In the genomic region with DNA sequence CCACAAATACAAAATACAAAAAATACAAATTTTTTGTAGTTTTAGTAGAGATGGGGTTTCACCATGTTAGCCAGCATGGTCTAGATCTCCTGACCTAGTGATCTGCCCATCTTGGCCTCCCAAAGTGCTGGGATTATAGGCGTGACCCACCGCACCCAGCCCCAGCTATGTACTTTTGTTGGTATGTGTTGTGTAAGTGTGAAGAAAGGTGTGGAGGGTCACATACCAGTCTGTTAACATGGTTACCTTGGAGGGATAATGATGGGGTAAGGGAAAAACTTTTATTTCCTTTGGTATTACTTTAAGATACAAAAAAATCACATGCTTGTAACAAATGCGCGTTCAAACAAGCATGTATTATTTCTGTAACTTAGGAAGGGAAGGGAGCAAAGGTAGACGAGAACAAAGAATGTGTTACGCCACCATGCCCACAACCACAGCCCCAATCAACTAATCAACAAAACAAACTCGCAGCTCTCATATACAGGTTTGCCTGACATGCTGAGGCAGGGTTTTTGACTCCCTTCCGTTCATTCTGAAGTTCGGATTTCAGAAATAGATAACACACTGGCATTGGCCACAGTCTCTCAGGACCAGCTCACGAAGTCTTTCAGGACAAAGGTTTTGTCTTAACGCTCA, we compare ENCODE assay signal across 1 cellular context.
TF ChIP-seq lines count a peak whose summit lies in the region.

No MANE protein-coding gene starts in this region.

TF ChIP-seq in GM23338, 12 proteins besides CTCF, POLR2A, EP300 and RAD21 (continued from another document):
- TF ChIP-seq, protein P1, sequence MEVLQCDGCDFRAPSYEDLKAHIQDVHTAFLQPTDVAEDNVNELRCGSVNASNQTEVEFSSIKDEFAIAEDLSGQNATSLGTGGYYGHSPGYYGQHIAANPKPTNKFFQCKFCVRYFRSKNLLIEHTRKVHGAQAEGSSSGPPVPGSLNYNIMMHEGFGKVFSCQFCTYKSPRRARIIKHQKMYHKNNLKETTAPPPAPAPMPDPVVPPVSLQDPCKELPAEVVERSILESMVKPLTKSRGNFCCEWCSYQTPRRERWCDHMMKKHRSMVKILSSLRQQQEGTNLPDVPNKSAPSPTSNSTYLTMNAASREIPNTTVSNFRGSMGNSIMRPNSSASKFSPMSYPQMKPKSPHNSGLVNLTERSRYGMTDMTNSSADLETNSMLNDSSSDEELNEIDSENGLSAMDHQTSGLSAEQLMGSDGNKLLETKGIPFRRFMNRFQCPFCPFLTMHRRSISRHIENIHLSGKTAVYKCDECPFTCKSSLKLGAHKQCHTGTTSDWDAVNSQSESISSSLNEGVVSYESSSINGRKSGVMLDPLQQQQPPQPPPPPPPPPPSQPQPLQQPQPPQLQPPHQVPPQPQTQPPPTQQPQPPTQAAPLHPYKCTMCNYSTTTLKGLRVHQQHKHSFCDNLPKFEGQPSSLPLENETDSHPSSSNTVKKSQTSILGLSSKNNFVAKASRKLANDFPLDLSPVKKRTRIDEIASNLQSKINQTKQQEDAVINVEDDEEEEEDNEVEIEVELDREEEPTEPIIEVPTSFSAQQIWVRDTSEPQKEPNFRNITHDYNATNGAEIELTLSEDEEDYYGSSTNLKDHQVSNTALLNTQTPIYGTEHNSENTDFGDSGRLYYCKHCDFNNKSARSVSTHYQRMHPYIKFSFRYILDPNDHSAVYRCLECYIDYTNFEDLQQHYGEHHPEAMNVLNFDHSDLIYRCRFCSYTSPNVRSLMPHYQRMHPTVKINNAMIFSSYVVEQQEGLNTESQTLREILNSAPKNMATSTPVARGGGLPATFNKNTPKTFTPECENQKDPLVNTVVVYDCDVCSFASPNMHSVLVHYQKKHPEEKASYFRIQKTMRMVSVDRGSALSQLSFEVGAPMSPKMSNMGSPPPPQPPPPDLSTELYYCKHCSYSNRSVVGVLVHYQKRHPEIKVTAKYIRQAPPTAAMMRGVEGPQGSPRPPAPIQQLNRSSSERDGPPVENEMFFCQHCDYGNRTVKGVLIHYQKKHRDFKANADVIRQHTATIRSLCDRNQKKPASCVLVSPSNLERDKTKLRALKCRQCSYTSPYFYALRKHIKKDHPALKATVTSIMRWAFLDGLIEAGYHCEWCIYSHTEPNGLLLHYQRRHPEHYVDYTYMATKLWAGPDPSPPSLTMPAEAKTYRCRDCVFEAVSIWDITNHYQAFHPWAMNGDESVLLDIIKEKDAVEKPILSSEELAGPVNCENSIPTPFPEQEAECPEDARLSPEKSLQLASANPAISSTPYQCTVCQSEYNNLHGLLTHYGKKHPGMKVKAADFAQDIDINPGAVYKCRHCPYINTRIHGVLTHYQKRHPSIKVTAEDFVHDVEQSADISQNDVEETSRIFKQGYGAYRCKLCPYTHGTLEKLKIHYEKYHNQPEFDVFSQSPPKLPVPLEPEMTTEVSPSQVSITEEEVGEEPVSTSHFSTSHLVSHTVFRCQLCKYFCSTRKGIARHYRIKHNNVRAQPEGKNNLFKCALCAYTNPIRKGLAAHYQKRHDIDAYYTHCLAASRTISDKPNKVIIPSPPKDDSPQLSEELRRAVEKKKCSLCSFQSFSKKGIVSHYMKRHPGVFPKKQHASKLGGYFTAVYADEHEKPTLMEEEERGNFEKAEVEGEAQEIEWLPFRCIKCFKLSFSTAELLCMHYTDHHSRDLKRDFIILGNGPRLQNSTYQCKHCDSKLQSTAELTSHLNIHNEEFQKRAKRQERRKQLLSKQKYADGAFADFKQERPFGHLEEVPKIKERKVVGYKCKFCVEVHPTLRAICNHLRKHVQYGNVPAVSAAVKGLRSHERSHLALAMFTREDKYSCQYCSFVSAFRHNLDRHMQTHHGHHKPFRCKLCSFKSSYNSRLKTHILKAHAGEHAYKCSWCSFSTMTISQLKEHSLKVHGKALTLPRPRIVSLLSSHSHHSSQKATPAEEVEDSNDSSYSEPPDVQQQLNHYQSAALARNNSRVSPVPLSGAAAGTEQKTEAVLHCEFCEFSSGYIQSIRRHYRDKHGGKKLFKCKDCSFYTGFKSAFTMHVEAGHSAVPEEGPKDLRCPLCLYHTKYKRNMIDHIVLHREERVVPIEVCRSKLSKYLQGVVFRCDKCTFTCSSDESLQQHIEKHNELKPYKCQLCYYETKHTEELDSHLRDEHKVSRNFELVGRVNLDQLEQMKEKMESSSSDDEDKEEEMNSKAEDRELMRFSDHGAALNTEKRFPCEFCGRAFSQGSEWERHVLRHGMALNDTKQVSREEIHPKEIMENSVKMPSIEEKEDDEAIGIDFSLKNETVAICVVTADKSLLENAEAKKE (CRISPR knock-in tag; IDR thresholded peaks at IDR 0.05), result no peak
- TF ChIP-seq, protein P2, sequence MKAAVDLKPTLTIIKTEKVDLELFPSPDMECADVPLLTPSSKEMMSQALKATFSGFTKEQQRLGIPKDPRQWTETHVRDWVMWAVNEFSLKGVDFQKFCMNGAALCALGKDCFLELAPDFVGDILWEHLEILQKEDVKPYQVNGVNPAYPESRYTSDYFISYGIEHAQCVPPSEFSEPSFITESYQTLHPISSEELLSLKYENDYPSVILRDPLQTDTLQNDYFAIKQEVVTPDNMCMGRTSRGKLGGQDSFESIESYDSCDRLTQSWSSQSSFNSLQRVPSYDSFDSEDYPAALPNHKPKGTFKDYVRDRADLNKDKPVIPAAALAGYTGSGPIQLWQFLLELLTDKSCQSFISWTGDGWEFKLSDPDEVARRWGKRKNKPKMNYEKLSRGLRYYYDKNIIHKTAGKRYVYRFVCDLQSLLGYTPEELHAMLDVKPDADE (IDR thresholded peaks at IDR 0.05), result no peak
- no peak for TF ChIP-seq CREB1 (CRISPR knock-in tag; IDR thresholded peaks at IDR 0.05; ENCODE audit: low read depth)
- TF ChIP-seq NANOG (IDR thresholded peaks at IDR 0.05; ENCODE audit: borderline replicate concordance), result no peak
- no peak for TF ChIP-seq EZH2 (IDR thresholded peaks at IDR 0.05; ENCODE audit: low read depth, unreplicated experiment)
- no peak for TF ChIP-seq STAT1 (IDR thresholded peaks at IDR 0.05; ENCODE audit: unreplicated experiment)
- TF ChIP-seq, protein P3, sequence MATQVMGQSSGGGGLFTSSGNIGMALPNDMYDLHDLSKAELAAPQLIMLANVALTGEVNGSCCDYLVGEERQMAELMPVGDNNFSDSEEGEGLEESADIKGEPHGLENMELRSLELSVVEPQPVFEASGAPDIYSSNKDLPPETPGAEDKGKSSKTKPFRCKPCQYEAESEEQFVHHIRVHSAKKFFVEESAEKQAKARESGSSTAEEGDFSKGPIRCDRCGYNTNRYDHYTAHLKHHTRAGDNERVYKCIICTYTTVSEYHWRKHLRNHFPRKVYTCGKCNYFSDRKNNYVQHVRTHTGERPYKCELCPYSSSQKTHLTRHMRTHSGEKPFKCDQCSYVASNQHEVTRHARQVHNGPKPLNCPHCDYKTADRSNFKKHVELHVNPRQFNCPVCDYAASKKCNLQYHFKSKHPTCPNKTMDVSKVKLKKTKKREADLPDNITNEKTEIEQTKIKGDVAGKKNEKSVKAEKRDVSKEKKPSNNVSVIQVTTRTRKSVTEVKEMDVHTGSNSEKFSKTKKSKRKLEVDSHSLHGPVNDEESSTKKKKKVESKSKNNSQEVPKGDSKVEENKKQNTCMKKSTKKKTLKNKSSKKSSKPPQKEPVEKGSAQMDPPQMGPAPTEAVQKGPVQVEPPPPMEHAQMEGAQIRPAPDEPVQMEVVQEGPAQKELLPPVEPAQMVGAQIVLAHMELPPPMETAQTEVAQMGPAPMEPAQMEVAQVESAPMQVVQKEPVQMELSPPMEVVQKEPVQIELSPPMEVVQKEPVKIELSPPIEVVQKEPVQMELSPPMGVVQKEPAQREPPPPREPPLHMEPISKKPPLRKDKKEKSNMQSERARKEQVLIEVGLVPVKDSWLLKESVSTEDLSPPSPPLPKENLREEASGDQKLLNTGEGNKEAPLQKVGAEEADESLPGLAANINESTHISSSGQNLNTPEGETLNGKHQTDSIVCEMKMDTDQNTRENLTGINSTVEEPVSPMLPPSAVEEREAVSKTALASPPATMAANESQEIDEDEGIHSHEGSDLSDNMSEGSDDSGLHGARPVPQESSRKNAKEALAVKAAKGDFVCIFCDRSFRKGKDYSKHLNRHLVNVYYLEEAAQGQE (IDR thresholded peaks at IDR 0.05; ENCODE audit: unreplicated experiment), result no peak
